8 cellular contexts compared by ENCODE assay signal in the genomic region with DNA sequence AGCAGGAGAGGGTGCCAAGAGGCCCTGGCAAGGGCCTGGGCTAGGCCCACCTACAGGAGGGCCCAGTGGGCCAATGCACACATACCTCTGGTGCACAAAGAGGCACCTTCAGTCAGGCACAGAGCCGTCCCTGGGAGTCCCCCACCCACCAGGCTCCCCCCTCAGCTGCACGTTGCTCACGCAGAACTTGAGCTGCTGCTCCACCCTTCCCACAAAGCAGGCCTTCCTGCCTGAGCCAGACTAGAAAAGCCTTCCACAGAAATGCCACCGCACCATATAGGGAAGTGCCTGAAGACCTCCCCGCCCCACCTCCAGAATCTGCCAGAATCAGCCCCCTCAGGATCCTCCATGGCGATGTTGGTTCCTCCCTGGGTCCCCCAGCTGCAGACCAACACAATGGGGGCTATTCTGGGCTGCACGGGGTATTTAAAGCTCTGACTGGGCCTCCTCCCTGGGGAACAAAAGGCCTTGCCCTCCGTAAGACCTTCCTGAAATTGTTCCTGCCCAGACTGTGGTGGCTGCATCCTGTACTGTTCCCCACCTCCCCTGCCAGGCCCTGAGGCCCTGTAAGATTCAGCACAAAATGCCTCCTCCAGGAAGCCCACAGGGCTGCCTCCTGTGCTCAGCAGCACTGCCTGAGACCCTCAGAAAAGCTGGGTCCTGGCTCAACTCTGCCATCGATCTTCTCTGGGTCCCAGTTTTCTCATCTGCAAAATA. TPM values are rescaled to one million over a fixed set of nuclear protein-coding genes. Genes with fewer than 3 reads are reported as not detected.
DNase-seq lines count a peak whose midpoint lies in the region; ATAC-seq and TF ChIP-seq lines count a peak whose summit lies in the region.

No MANE protein-coding gene starts in this region.

- no peaks in the 10 kb centered on the region for H3K27me3 ChIP-seq in Caco-2 (replicated peaks; ENCODE audit: control insufficient read depth, insufficient read depth, low read length)
- no peaks in the 10 kb centered on the region for H3K27me3 ChIP-seq in SJCRH30
- H3K27me3 ChIP-seq in ectodermal cell (ENCODE audit: control insufficient read depth, insufficient read depth, low read length, poor library complexity, severe bottlenecking) = no peaks in the 10 kb centered on the region

- H3K36me3 Mint-ChIP-seq in Caco-2 (ENCODE audit: insufficient read depth, unreplicated experiment) (peaks cover 65% of the 10 kb centered on the region), nephron progenitor cell (ENCODE audit: low read depth) (no peaks in the 10 kb centered on the region)

- DNase-seq in Caco-2 = no peak
- peak; percentile 85 to 90 for DNase-seq in SJCRH30
- no peak for DNase-seq in nephron progenitor cell
- DNase-seq in ureter (ENCODE audit: low spot score) = peak; percentile 84
- no peak for DNase-seq in T1000 (lab: John Stamatoyannopoulos, UW)

- WGBS in ectodermal cell, 2 experiments = 23 to 27% methylated on average over 9 of the region's 9 CpGs

- POLR2A ChIA-PET in Caco-2 (lab: Charles Lee) = interaction anchor here (0.7 kb wide), 1 partner anchor 26 kb away, joined by 4 read pairs; no protein-coding TSS in a partner anchor

- H3K4me3 ChIP-seq in Caco-2 (ENCODE audit: low read depth, low read length) (no peak overlapping the region), SJCRH30 (no peak overlapping the region), ectodermal cell (ENCODE audit: insufficient read depth, low read depth, low read length) (no peak overlapping the region)

- TF ChIP-seq CTCF in Caco-2 (IDR thresholded peaks at IDR 0.05; ENCODE audit: insufficient read depth in 1 of 2, low read depth in 1 of 2, low read length in 1 of 2, severe bottlenecking in 1 of 2, unreplicated experiment in 1 of 2) (no peak), nephron progenitor cell (IDR thresholded peaks at IDR 0.05) (no peak)

- H3K4me3 Mint-ChIP-seq in Caco-2 (ENCODE audit: unreplicated experiment) (no peak overlapping the region), nephron progenitor cell (no peak overlapping the region)

- intact Hi-C loops in Caco-2 (cut with micrococcal nuclease; ENCODE audit: unreplicated experiment) = no loop called here

- H3K36me3 ChIP-seq in Caco-2 (ENCODE audit: control insufficient read depth, insufficient read depth, low read length) = peaks cover 1% of the 10 kb centered on the region; the same call in 1 of the 2 replicates
- H3K36me3 ChIP-seq in SJCRH30 = peaks cover 20% of the 10 kb centered on the region
- H3K36me3 ChIP-seq in ectodermal cell (ENCODE audit: control insufficient read depth, insufficient read depth, low read length) = no peaks in the 10 kb centered on the region

- H3K27ac ChIP-seq in SJCRH30 (peak overlapping the region; percentile 82), ectodermal cell (ENCODE audit: insufficient read depth, low read depth, low read length, poor library complexity, severe bottlenecking) (peak overlapping the region; percentile 77)

- H3K27ac Mint-ChIP-seq in Caco-2 (ENCODE audit: unreplicated experiment) (peak overlapping the region; percentile 83), nephron progenitor cell (peak overlapping the region; percentile 88)

- H3K4me1 Mint-ChIP-seq in Caco-2 (ENCODE audit: low read depth, unreplicated experiment) (peaks cover 48% of the 10 kb centered on the region), nephron progenitor cell (peaks cover 81% of the 10 kb centered on the region)

- H3K9me3 ChIP-seq in Caco-2 (no peaks in the 10 kb centered on the region), SJCRH30 (replicated peaks) (no peaks in the 10 kb centered on the region), ectodermal cell (ENCODE audit: control insufficient read depth, low read length) (no peaks in the 10 kb centered on the region)

- CTCF ChIA-PET in Caco-2 (lab: Charles Lee) = interaction anchor here (0.7 kb wide), 1 partner anchor 27 kb away, joined by 5 read pairs; the partner anchor contains the start of gene HSPG2

- H3K9me3 Mint-ChIP-seq in Caco-2 (ENCODE audit: unreplicated experiment) (no peaks in the 10 kb centered on the region), nephron progenitor cell (no peaks in the 10 kb centered on the region)

- peaks cover 62% of the 10 kb centered on the region for H3K4me1 ChIP-seq in Caco-2
- peaks cover 58% of the 10 kb centered on the region for H3K4me1 ChIP-seq in SJCRH30
- peaks cover 44% of the 10 kb centered on the region for H3K4me1 ChIP-seq in ectodermal cell (ENCODE audit: control insufficient read depth, insufficient read depth, low read length)

- H3K27me3 Mint-ChIP-seq in Caco-2 (ENCODE audit: insufficient read depth, unreplicated experiment) (no peaks in the 10 kb centered on the region), nephron progenitor cell (ENCODE audit: low read depth, poor library complexity) (no peaks in the 10 kb centered on the region)

- ATAC-seq in HG03439 (IDR thresholded peaks at IDR 0.05; ENCODE audit: unreplicated experiment) (no peak), HG03196 (IDR thresholded peaks at IDR 0.05; ENCODE audit: unreplicated experiment) (no peak)

- no TSS peak for BruUV-seq in Caco-2 (replicated peaks; lab: Mats Ljungman, UMichigan)

RNA-seq across cellular contexts. Expression of gene HSPG2, which starts 27.2 kb away (rescaled TPM):
- 234 and 237 TPM in 2 replicates for total RNA-seq in Caco-2 (2022)
- 82.3 and 84.0 TPM in 2 replicates for total RNA-seq in SJCRH30 (2014; rRNA removed; shearing (Covaris generic))
- 36.8 TPM for polyA plus RNA-seq in ectodermal cell (2013, experiment 1 of 4)
- polyA plus RNA-seq in ectodermal cell (2013, experiment 2 of 4) = 41.1 TPM
- 38.4 TPM for polyA plus RNA-seq in ectodermal cell (2013, experiment 3 of 4)
- polyA plus RNA-seq in ectodermal cell (2013, experiment 4 of 4) = 48.4 TPM
- total RNA-seq in ureter = 298 TPM

Comparison
In these comparisons a context has a peak if more than half of its experiments do, and no peak if none do; other contexts are left out.
1. DNase-seq: peak in SJCRH30 (2 of 2) and ureter (single experiment); none in Caco-2 (0 of 2), nephron progenitor cell (single experiment) and T1000 (single experiment).